27 cellular contexts compared by ENCODE assay signal in the genomic region with DNA sequence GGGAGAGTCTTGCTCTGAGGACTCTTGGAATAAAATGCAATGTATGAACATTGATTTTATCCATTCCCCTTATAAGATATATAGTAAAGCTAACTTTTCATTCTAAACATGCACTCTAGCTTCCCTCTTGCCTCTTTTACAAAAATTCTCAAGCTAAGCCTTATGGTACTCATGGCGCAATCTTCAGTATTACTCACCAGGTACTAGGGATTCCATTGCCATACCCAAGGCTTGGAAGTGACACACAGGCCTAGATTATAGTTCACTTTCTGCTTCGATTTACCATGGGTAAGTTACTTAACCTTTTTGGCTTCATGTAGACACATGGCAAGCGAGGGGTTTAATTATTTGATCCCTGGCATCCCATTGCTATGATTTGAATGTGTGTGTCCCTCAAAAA.
DNase-seq lines count a peak whose midpoint lies in the region; ATAC-seq and TF ChIP-seq lines count a peak whose summit lies in the region.
"Had no signal": no experiment of that assay in that cellular context is flagged by ENCODE, and none has a peak within 500 bp of the region (broad histone marks: within the 10 kb centered on the region; RNA-seq: fewer than 3 reads in every experiment).

No MANE protein-coding gene starts in this region.

- no peaks in the 10 kb centered on the region for H3K36me3 ChIP-seq in PC-3 (ENCODE audit: low read depth, low read length)
- no peaks in the 10 kb centered on the region for H3K36me3 ChIP-seq in trophoblast cell (ENCODE audit: control insufficient read depth in 1 of 2, insufficient read depth in 2 of 2, low read length in 2 of 2)
- H3K36me3 ChIP-seq: cardiac muscle cell, pancreas, Peyer's patch, suprapubic skin had no signal

- DNase-seq in EL (peak; percentile 43), PC-3 (peak; percentile 22), trophoblast cell (peak; percentile 4 to 44), NCI-H524 treated with DMSO at 0.1 percent for 48 hours (lab: John Stamatoyannopoulos, UW) (no peak)
- DNase-seq: activated CD4-positive, alpha-beta T cell treated with anti-CD3 and anti-CD28 coated beads for 48 hours; activated naive CD4-positive, alpha-beta T cell treated with anti-CD3 and anti-CD28 coated beads for 36 hours; activated T-cell treated with anti-CD3 and anti-CD28 coated beads, Interleukin-2, amount 50 U/mL, for 48 hours; amygdala; foreskin melanocyte; KBM-7; midbrain; NCI-H1436 treated with DMSO at 0.1 percent for 48 hours; NCI-H510A; pancreas; Peyer's patch; right cardiac atrium; stimulated activated CD4-positive, alpha-beta T cell treated with anti-CD3 and anti-CD28 coated beads, Interleukin-12 subunit alpha, Interleukin-12 subunit beta, amount 100 ng/mL, for 4 hours; stimulated activated CD4-positive, alpha-beta T cell treated with anti-CD3 and anti-CD28 coated beads, Interleukin-4, amount 100 ng/mL, for 24 hours; stimulated activated naive B cell treated with anti-CD40 and anti-IgM and Interleukin-4, amounts not matched to agents 10 μg/mL and 1 μg/mL and 100 μg/mL, for 72 hours had no signal

- no peak overlapping the region for H2BK12ac ChIP-seq in trophoblast cell (ENCODE audit: low read length)

- ATAC-seq in PC-3 (no peak), esophagus mucosa (peak; percentile 83), HG02678 (IDR thresholded peaks at IDR 0.05; ENCODE audit: unreplicated experiment) (no peak), GM19023 (IDR thresholded peaks at IDR 0.05; ENCODE audit: unreplicated experiment) (no peak)
- ATAC-seq: left lobe of liver; natural killer cell treated with Interleukin-12 subunit alpha and Interleukin-12 subunit beta and Interleukin-15 and Interleukin-18, amount 100 ng/mL, for 72 hours; pancreas; right cardiac atrium; stimulated activated naive B cell treated with anti-CD40 and anti-IgM and Interleukin-4, amounts not matched to agents 10 μg/mL and 1 μg/mL and 100 μg/mL, for 72 hours had no signal

- H3K79me1 ChIP-seq in trophoblast cell (ENCODE audit: low read length) = no peaks in the 10 kb centered on the region

- no peak overlapping the region for H2BK120ac ChIP-seq in trophoblast cell (ENCODE audit: insufficient read depth, low read length, poor library complexity)

- POLR2A ChIA-PET in PC-3 (lab: Charles Lee; ENCODE audit: unreplicated experiment) = no interaction called here

- H3K9me3 ChIP-seq in PC-3 (ENCODE audit: low read length) (no peaks in the 10 kb centered on the region), trophoblast cell (ENCODE audit: insufficient read depth, low read depth, low read length) (no peaks in the 10 kb centered on the region)
- H3K9me3 ChIP-seq: pancreas, Peyer's patch, suprapubic skin had no signal

- H2AFZ ChIP-seq in PC-3 (ENCODE audit: low read length) = no peak overlapping the region
- H2AFZ ChIP-seq in trophoblast cell (ENCODE audit: insufficient read depth, low read length, poor library complexity) = no peak overlapping the region
- H2AFZ ChIP-seq: hepatocyte had no signal

- H3K18ac ChIP-seq in trophoblast cell (ENCODE audit: low read length) = no peak overlapping the region

- peaks cover 1% of the 10 kb centered on the region; the same call in 1 of the 2 replicates for H3K4me1 ChIP-seq in PC-3 (ENCODE audit: insufficient read depth, low read length)
- no peaks in the 10 kb centered on the region for H3K4me1 ChIP-seq in trophoblast cell (ENCODE audit: control insufficient read depth in 1 of 2, insufficient read depth in 2 of 2, low read length in 2 of 2)
- H3K4me1 ChIP-seq: pancreas, Peyer's patch had no signal

- H3K4me2 ChIP-seq in PC-3 (ENCODE audit: low read length) = no peak overlapping the region
- H3K4me2 ChIP-seq in trophoblast cell (ENCODE audit: low read length) = no peak overlapping the region
- H3K4me2 ChIP-seq: hepatocyte had no signal

- H3K9me2 ChIP-seq in PC-3 (replicated peaks; ENCODE audit: low read length) = no peaks in the 10 kb centered on the region

- CTCF ChIA-PET in PC-3 (lab: Charles Lee) = no interaction called here

- no peak overlapping the region for H3K4me3 ChIP-seq in PC-3 (ENCODE audit: low read length)
- H3K4me3 ChIP-seq in trophoblast cell (ENCODE audit: low read depth, low read length) = no peak overlapping the region
- H3K4me3 ChIP-seq: cardiac muscle cell, hepatocyte, pancreas, Peyer's patch, suprapubic skin had no signal

- H3K14ac ChIP-seq in trophoblast cell (ENCODE audit: low read length) = no peak overlapping the region

- H3K27me3 ChIP-seq in PC-3 (ENCODE audit: low read length) (no peaks in the 10 kb centered on the region), trophoblast cell (ENCODE audit: insufficient read depth, low read length) (no peaks in the 10 kb centered on the region)
- H3K27me3 ChIP-seq: hepatocyte, pancreas, Peyer's patch, suprapubic skin had no signal

- no peaks in the 10 kb centered on the region for H3K79me2 ChIP-seq in PC-3 (ENCODE audit: low read length)
- no peaks in the 10 kb centered on the region for H3K79me2 ChIP-seq in trophoblast cell (ENCODE audit: control insufficient read depth, insufficient read depth, low read length, poor library complexity)
- H3K79me2 ChIP-seq: hepatocyte had no signal

- no peak overlapping the region for H2AK5ac ChIP-seq in trophoblast cell (ENCODE audit: low read length)

- TF ChIP-seq CTCF in PC-3 (conservative IDR thresholded peaks at IDR 0.05; ENCODE audit: low read depth, low read length) = no peak

- BruUV-seq in PC-3 (replicated peaks; lab: Mats Ljungman, UMichigan) = no TSS peak

- no peak overlapping the region for H4K91ac ChIP-seq in trophoblast cell (ENCODE audit: low read depth, low read length)

- intact Hi-C loops in PC-3 (cut with micrococcal nuclease) = no loop called here

- H3F3A ChIP-seq in PC-3 (ENCODE audit: low read length, unreplicated experiment) = no peaks in the 10 kb centered on the region

- no peak overlapping the region for H3K9ac ChIP-seq in PC-3 (ENCODE audit: low read length)
- H3K9ac ChIP-seq in trophoblast cell (ENCODE audit: low read length) = no peak overlapping the region

- H4K12ac ChIP-seq in trophoblast cell (ENCODE audit: low read depth, low read length) = no peak overlapping the region

- no peak overlapping the region for H3K23ac ChIP-seq in trophoblast cell (ENCODE audit: low read length)

- H4K20me1 ChIP-seq in PC-3 (ENCODE audit: low read length) = no peaks in the 10 kb centered on the region

- no peak overlapping the region for H2BK5ac ChIP-seq in trophoblast cell (ENCODE audit: low read depth, low read length, poor library complexity)

- WGBS in trophoblast cell (ENCODE audit: extremely low coverage, insufficient coverage, insufficient read length) = no CpG with 5 or more reads among the region's 3 CpGs

- H3K27ac ChIP-seq in PC-3 (ENCODE audit: low read length) (no peak overlapping the region), trophoblast cell (ENCODE audit: low read depth, low read length) (no peak overlapping the region)
- H3K27ac ChIP-seq: cardiac muscle cell, hepatocyte, pancreas, Peyer's patch, suprapubic skin had no signal

- H3K4ac ChIP-seq in trophoblast cell (ENCODE audit: low read depth, low read length) = no peak overlapping the region

- no peak overlapping the region for H4K8ac ChIP-seq in trophoblast cell (ENCODE audit: low read depth, low read length)
